Comparison of ENCODE assay signal across 8 cellular contexts in genomic region chr13:21060827-21061076, GRCh38. TPM values are rescaled to one million over a fixed set of nuclear protein-coding genes. Genes with fewer than 3 reads are reported as not detected.
DNase-seq lines count a peak whose midpoint lies in the region; ATAC-seq and TF ChIP-seq lines count a peak whose summit lies in the region.

No MANE protein-coding gene starts in this region.

- DNase-seq in HAP-1 (ENCODE audit: low spot score in 2 of 2) (peak in 1 of 2 experiments; percentile 55), adrenal gland (peak in 1 of 7 donors; percentile 54), COR-L47 (lab: John Stamatoyannopoulos, UW) (no peak), Ammon's horn (ENCODE audit: low spot score) (no peak)
- no peak for DNase-seq in activated CD4-positive, CD25-positive, alpha-beta regulatory T cell treated with anti-CD3 and anti-CD28 coated beads, Interleukin-2, amount 50 U/mL, for 72 hours
- no peak for DNase-seq in stimulated activated naive B cell treated with anti-CD40 and anti-IgM and Interleukin-4, amounts not matched to agents 10 μg/mL and 1 μg/mL and 100 μg/mL, for 72 hours

- peaks cover 5 to 6% of the 10 kb centered on the region in 2 donors for H3K4me1 Mint-ChIP-seq in stimulated activated naive B cell treated with anti-CD40 and anti-IgM and Interleukin-4, amounts not matched to agents 10 μg/mL and 1 μg/mL and 100 μg/mL, for 72 hours

- no peak for TF ChIP-seq POLR2A in adrenal gland (IDR thresholded peaks at IDR 0.05)

- H3K9ac ChIP-seq in subcutaneous abdominal adipose tissue (ENCODE audit: low read length in 5 of 5): peak overlapping the region in 3 of 5 donors; percentile 66 to 95 (median 91)

- in situ Hi-C loops in HAP-1 (cut with MboI; ENCODE audit: low sequenced_read_pairs): no loop called here

- H3K4me3 Mint-ChIP-seq in stimulated activated naive B cell treated with anti-CD40 and anti-IgM and Interleukin-4, amounts not matched to agents 10 μg/mL and 1 μg/mL and 100 μg/mL, for 72 hours: peak overlapping the region in 1 of 2 donors; percentile 83

- H3K27me3 ChIP-seq in HAP-1 (ENCODE audit: low read depth) (no peaks in the 10 kb centered on the region), adrenal gland (no peaks in the 10 kb centered on the region), subcutaneous abdominal adipose tissue (ENCODE audit: control insufficient read depth in 5 of 5, insufficient read depth in 4 of 5, low read length in 5 of 5) (no peaks in the 10 kb centered on the region)

- peak overlapping the region; percentile 85 to 100 (median 100) for H3K27ac ChIP-seq in adrenal gland
- peak overlapping the region; percentile 98 for H3K27ac ChIP-seq in subcutaneous abdominal adipose tissue (ENCODE audit: low read depth, low read length)

- no peak for TF ChIP-seq CTCF in adrenal gland (IDR thresholded peaks at IDR 0.05)

- no peaks in the 10 kb centered on the region for H3K9me3 ChIP-seq in HAP-1
- no peaks in the 10 kb centered on the region for H3K9me3 ChIP-seq in adrenal gland (replicated peaks in 1 of 3)
- H3K9me3 ChIP-seq in iPS-18c (ENCODE audit: control insufficient read depth, insufficient read depth, low read length): no peaks in the 10 kb centered on the region
- H3K9me3 ChIP-seq in subcutaneous abdominal adipose tissue (ENCODE audit: control insufficient read depth in 5 of 5, low read length in 5 of 5): no peaks in the 10 kb centered on the region

- H3K27me3 Mint-ChIP-seq in stimulated activated naive B cell treated with anti-CD40 and anti-IgM and Interleukin-4, amounts not matched to agents 10 μg/mL and 1 μg/mL and 100 μg/mL, for 72 hours: peaks cover 0 to 9% of the 10 kb centered on the region in 2 donors

- 1 to 2% methylated on average over 23 to 39 of the region's 39 CpGs; no CpG with 5 or more reads in 2 of the 4 donors for WGBS in adrenal gland, 4 donors

- intact Hi-C loops in adrenal gland (cut with DNase I): no loop called here

- H3K36me3 ChIP-seq in HAP-1 (replicated peaks) (peaks cover 11% of the 10 kb centered on the region), adrenal gland (replicated peaks in 1 of 2) (no peaks in the 10 kb centered on the region), subcutaneous abdominal adipose tissue (ENCODE audit: control insufficient read depth in 5 of 5, insufficient read depth in 5 of 5, low read length in 5 of 5) (no peaks in the 10 kb centered on the region)

- no peaks in the 10 kb centered on the region for H3K36me3 Mint-ChIP-seq in stimulated activated naive B cell treated with anti-CD40 and anti-IgM and Interleukin-4, amounts not matched to agents 10 μg/mL and 1 μg/mL and 100 μg/mL, for 72 hours

- H3K4me3 ChIP-seq in HAP-1 (peak overlapping the region; percentile 81), adrenal gland (peak overlapping the region; percentile 60 to 99 (median 90)), iPS-18c (ENCODE audit: insufficient read depth, low read depth, low read length) (peak overlapping the region; percentile 91), subcutaneous abdominal adipose tissue (ENCODE audit: low read depth in 1 of 5, low read length in 5 of 5) (peak overlapping the region in 4 of 5 donors; percentile 77 to 81 (median 79))

- H3K9me3 Mint-ChIP-seq in stimulated activated naive B cell treated with anti-CD40 and anti-IgM and Interleukin-4, amounts not matched to agents 10 μg/mL and 1 μg/mL and 100 μg/mL, for 72 hours: no peaks in the 10 kb centered on the region

- ATAC-seq in stimulated activated naive B cell treated with anti-CD40 and anti-IgM and Interleukin-4, amounts not matched to agents 10 μg/mL and 1 μg/mL and 100 μg/mL, for 72 hours (replicated peaks): no peak

- H3K4me1 ChIP-seq in HAP-1: peaks cover 12% of the 10 kb centered on the region
- H3K4me1 ChIP-seq in adrenal gland (replicated peaks in 1 of 2): peaks cover 18 to 30% of the 10 kb centered on the region in 2 donors
- peaks cover 4 to 42% (median 35%) of the 10 kb centered on the region in 5 donors for H3K4me1 ChIP-seq in subcutaneous abdominal adipose tissue (ENCODE audit: control insufficient read depth in 5 of 5, insufficient read depth in 5 of 5, low read length in 5 of 5)

- H3K27ac Mint-ChIP-seq in stimulated activated naive B cell treated with anti-CD40 and anti-IgM and Interleukin-4, amounts not matched to agents 10 μg/mL and 1 μg/mL and 100 μg/mL, for 72 hours: no peak overlapping the region

RNA-seq across cellular contexts. Expression of gene LATS2, which starts 0.6 kb away (rescaled TPM):
- 10 to 100 TPM; 20.8 to 35.6 (median 28.0) TPM for total RNA-seq in adrenal gland
- 10 to 100 TPM in 2 of 3 donors, 1 to 10 TPM in 1; 9.8 to 10.5 (median 10.2) TPM for polyA plus RNA-seq in adrenal gland
